7 cellular contexts compared by ENCODE assay signal in the genomic region with DNA sequence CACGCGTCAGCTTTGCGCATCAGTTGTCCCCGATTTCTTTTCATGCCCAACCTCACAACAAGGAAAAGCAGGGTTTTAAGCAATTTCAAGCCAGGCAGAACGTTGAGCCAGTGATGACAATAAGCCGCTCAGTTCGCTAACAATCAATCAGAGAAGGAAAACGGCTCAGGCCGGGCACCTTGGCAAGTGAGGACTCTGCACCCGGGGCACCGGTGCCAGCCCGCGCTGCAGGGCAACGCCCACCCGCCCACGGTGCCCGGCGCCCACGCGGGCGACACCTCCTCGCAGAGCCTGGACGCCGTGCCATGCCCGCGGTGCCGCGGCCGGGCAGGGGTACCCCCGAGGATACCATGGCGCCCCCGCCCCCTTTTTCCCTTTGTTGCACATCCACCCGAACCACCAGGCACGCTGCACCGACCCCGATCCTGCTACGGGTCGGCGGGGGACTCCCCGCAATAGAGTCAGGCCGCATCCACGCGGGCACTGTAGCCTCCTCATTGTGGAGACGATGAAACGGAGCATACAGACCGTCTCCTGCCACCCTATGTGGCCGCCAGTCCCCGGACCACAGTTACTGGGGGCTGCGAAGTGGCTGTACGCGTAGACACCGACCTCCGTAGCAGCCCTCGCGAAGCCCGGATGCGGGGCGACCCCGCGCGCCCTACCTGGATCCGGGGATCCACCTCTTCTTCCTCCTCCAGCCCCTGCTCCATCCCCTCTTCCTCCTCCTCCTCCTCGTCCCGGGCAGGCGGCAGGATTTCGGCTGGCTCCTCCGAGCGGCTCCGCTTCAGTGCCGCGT. TPM values are rescaled to one million over a fixed set of nuclear protein-coding genes. Genes with fewer than 3 reads are reported as not detected.
DNase-seq lines count a peak whose midpoint lies in the region; ATAC-seq and TF ChIP-seq lines count a peak whose summit lies in the region.

No MANE protein-coding gene starts in this region.

- DNase-seq in T-helper 1 cell: peak in 4 of 5 donors; percentile 18 to 48 (median 28)
- DNase-seq in body of pancreas: peak in 3 of 4 donors; percentile 20 to 34 (median 27)
- peak; percentile 47 for DNase-seq in iris pigment epithelial cell (ENCODE audit: low read depth)
- peak; percentile 47 for DNase-seq in stimulated activated CD4-positive, alpha-beta T cell treated with anti-CD3 and anti-CD28 coated beads, Interleukin-12 subunit alpha, Interleukin-12 subunit beta, amount 100 ng/mL, for 4 hours
- DNase-seq in NCI-H2029 (lab: John Stamatoyannopoulos, UW): no peak

- peak in 1 of 3 donors; percentile 19 for TF ChIP-seq POLR2A in body of pancreas (IDR thresholded peaks at IDR 0.05)

- intact Hi-C loops in body of pancreas (cut with DNase I): loop anchor here (10.0 kb wide), 1 partner anchor 57 kb away; no protein-coding TSS in a partner anchor

- 2 to 4% methylated on average over 51 to 58 of the region's 71 CpGs for WGBS in body of pancreas, 2 donors

- H3K27ac ChIP-seq in body of pancreas: peak overlapping the region in 3 of 4 donors; percentile 45 to 54 (median 51)

- peak overlapping the region; percentile 33 to 72 for H3K4me3 ChIP-seq in body of pancreas

- no peaks in the 10 kb centered on the region for H3K36me3 ChIP-seq in body of pancreas (replicated peaks in 1 of 2; ENCODE audit: insufficient read depth in 1 of 2, low read depth in 2 of 2)

- H3K9me3 ChIP-seq in body of pancreas: no peaks in the 10 kb centered on the region

- ATAC-seq in GM18868 (IDR thresholded peaks at IDR 0.05; ENCODE audit: unreplicated experiment) (peak; percentile 26), HG03039 (IDR thresholded peaks at IDR 0.05; ENCODE audit: unreplicated experiment) (peak; percentile 24), body of pancreas (peak; percentile 20)

- no peak for TF ChIP-seq CTCF in body of pancreas (IDR thresholded peaks at IDR 0.05)

- H3K4me1 ChIP-seq in body of pancreas: peaks cover 12% of the 10 kb centered on the region

- H3K27me3 ChIP-seq in body of pancreas: no peaks in the 10 kb centered on the region

RNA-seq across cellular contexts. Expression of gene SH3BP5, which starts 0.6 kb away (rescaled TPM):
- total RNA-seq in body of pancreas: 10 to 100 TPM; 13.7 to 21.8 TPM
